In the genomic region with DNA sequence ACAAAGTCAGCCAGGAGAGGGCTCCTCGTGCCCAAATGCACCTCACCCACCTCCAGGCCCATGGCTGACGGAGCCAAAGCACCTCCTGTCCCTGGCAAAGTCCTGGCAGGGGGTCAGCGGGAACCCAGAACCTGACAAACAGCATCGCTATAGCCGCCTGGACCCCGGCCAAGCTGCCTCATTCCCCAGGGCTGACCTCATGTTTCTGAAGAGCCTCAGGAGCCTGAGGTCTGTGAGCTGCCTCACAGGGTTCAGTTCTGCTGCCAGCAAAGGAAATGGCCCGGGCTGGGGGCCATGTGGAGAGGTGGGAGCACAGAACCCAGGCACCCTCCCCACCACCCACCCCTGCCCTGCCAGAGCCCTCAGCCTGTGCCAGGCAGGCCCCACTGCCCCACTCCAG, we compare ENCODE assay signal across 10 cellular contexts. TPM values are rescaled to one million over a fixed set of nuclear protein-coding genes. Genes with fewer than 3 reads are reported as not detected.
A peak's percentile ranks its signal among the peaks of the same experiment; 100 is the strongest.
DNase-seq lines count a peak whose midpoint lies in the region; ATAC-seq, FAIRE-seq and TF ChIP-seq lines count a peak whose summit lies in the region.
"Had no signal": no experiment of that assay in that cellular context is flagged by ENCODE, and none has a peak within 500 bp of the region (broad histone marks: within the 10 kb centered on the region; RNA-seq: fewer than 3 reads in every experiment).

No MANE protein-coding gene starts in this region.

- no peak overlapping the region for H2BK12ac ChIP-seq in H1 (ENCODE audit: low read depth, low read length)

- H2BK5ac ChIP-seq in H1 (ENCODE audit: low read depth, low read length): no peak overlapping the region
- H2BK5ac ChIP-seq in mesendoderm (ENCODE audit: low read length): no peak overlapping the region

- H3K27ac ChIP-seq in H1 (ENCODE audit: low read depth, low read length) (no peak overlapping the region), mesendoderm (ENCODE audit: low read depth, low read length) (no peak overlapping the region)

- no peak overlapping the region for H2BK20ac ChIP-seq in H1 (ENCODE audit: low read length)

- H4K8ac ChIP-seq in H1 (ENCODE audit: extremely low read depth, insufficient read depth, low read length) (peak overlapping the region; percentile 39; the same call in 1 of the 2 replicates), mesendoderm (ENCODE audit: low read depth, low read length) (no peak overlapping the region)

- H3K23me2 ChIP-seq in H1 (ENCODE audit: low read depth, low read length): peaks cover 6% of the 10 kb centered on the region; the same call in 1 of the 2 replicates

- no peak overlapping the region for H2AK5ac ChIP-seq in H1 (ENCODE audit: low read depth, low read length)
- no peak overlapping the region for H2AK5ac ChIP-seq in mesendoderm (ENCODE audit: low read length)

- DNase-seq in COLO668 (lab: John Stamatoyannopoulos, UW; ENCODE audit: unreplicated experiment) (peak; percentile 36), NCI-H1105 treated with DMSO at 0.1 percent for 48 hours (lab: John Stamatoyannopoulos, UW) (peak; percentile 8), H1 (ENCODE audit: low read depth in 1 of 2, low spot score in 2 of 2) (no peak), mesendoderm (peak; percentile 55), iPS-NIHi7 (ENCODE audit: extremely low spot score) (no peak)
- no peak for DNase-seq in stimulated activated naive CD4-positive, alpha-beta T cell (lab: John Stamatoyannopoulos, UW)
- DNase-seq: H7, NCI-H526 had no signal

- H3K23ac ChIP-seq in H1 (ENCODE audit: insufficient read length) (no peak overlapping the region), mesendoderm (ENCODE audit: low read length) (no peak overlapping the region)

- no peak overlapping the region for H3K14ac ChIP-seq in H1 (ENCODE audit: insufficient read length)

- H3K4me2 ChIP-seq in H1 (ENCODE audit: insufficient read depth in 1 of 2, low read depth in 2 of 2, low read length in 2 of 2) (no peak overlapping the region), mesendoderm (ENCODE audit: low read length) (no peak overlapping the region)

- H2BK120ac ChIP-seq in H1 (replicated peaks; ENCODE audit: low read depth, low read length) (no peak overlapping the region), mesendoderm (ENCODE audit: low read depth, low read length) (no peak overlapping the region)

- peak in 1 of 3 experiments; percentile 7; a peak in 1 of 4 replicates for TF ChIP-seq CTCF in H1 (IDR thresholded peaks at IDR 0.05; ENCODE audit: control extremely low read depth in 1 of 3, insufficient read depth in 1 of 3, low read depth in 1 of 3, low read length in 3 of 3)

- CTCF ChIA-PET in H1 (lab: Charles Lee; ENCODE audit: partially characterized antibody): interaction anchor here (0.8 kb wide), 1 partner anchor 237 kb away, joined by 4 read pairs; no protein-coding TSS in a partner anchor

- no peak overlapping the region for H4K5ac ChIP-seq in H1 (ENCODE audit: insufficient read length, low read depth, low read length)
- H4K5ac ChIP-seq in mesendoderm (ENCODE audit: low read length): no peak overlapping the region

- H3K79me2 ChIP-seq in H1 (ENCODE audit: control insufficient read depth in 1 of 2, insufficient read depth in 2 of 2, low read length in 2 of 2) (no peaks in the 10 kb centered on the region), mesendoderm (ENCODE audit: control insufficient read depth, insufficient read depth, low read length) (no peaks in the 10 kb centered on the region)

- no peak overlapping the region for H3K18ac ChIP-seq in H1 (ENCODE audit: extremely low read depth, low read length)
- H3K18ac ChIP-seq in mesendoderm (ENCODE audit: low read length): peak overlapping the region; percentile 12

- H3K27me3 ChIP-seq in H1 (replicated peaks in 1 of 4; ENCODE audit: control insufficient read depth in 3 of 4, extremely low read depth in 1 of 4, insufficient read depth in 3 of 4, low read length in 3 of 4) (no peaks in the 10 kb centered on the region), mesendoderm (ENCODE audit: insufficient read depth, low read length, poor library complexity) (no peaks in the 10 kb centered on the region)

- WGBS in H1 (ENCODE audit: extremely low coverage in 1 of 2, insufficient coverage in 1 of 2, insufficient read length in 1 of 2, insufficient replicate concordance in 2 of 2, low coverage in 1 of 2, low lambda C conversion rate in 2 of 2, missing lambda C conversion rate in 1 of 2), 2 experiments: 78% methylated on average over 7 of the region's 7 CpGs; no CpG with 5 or more reads in 1 of the 2 experiments
- no CpG with 5 or more reads among the region's 7 CpGs for WGBS in mesendoderm (ENCODE audit: extremely low coverage, insufficient coverage, low lambda C conversion rate)

- H3K4me1 ChIP-seq in H1 (replicated peaks in 1 of 4; ENCODE audit: control insufficient read depth in 3 of 4, insufficient read depth in 4 of 4, low read length in 3 of 4) (peaks cover 5 to 9% (median 7%) of the 10 kb centered on the region in 4 experiments; a peak in 6 of 7 replicates), mesendoderm (ENCODE audit: control insufficient read depth, low read depth, low read length) (peaks cover 6% of the 10 kb centered on the region)

- H2AFZ ChIP-seq in H1 (ENCODE audit: low read length): no peak overlapping the region

- H3K56ac ChIP-seq in H1 (replicated peaks; ENCODE audit: insufficient read length, low read depth, low read length): no peak overlapping the region
- no peak overlapping the region for H3K56ac ChIP-seq in mesendoderm (ENCODE audit: low read length)

- no peaks in the 10 kb centered on the region for H3K9me3 ChIP-seq in H1 (ENCODE audit: insufficient read depth in 2 of 2, low read depth in 1 of 2, low read length in 1 of 2)

- FAIRE-seq in H1 (lab: Jason Lieb, UNC): no peak

- peak in 1 of 2 experiments; percentile 19; a peak in 1 of 4 replicates for TF ChIP-seq RAD21 in H1 (IDR thresholded peaks at IDR 0.05 in 1 of 2, conservative IDR thresholded peaks at IDR 0.05 in 1 of 2; ENCODE audit: low read depth in 2 of 2, low read length in 2 of 2)

- H2BK15ac ChIP-seq in H1 (ENCODE audit: low read length) (no peak overlapping the region), mesendoderm (replicated peaks; ENCODE audit: low read depth) (no peak overlapping the region)

- no peak for TF ChIP-seq POLR2A in H1 (IDR thresholded peaks at IDR 0.05; ENCODE audit: control extremely low read depth in 1 of 2, low read depth in 2 of 2, low read length in 2 of 2)

- no peaks in the 10 kb centered on the region for H4K20me1 ChIP-seq in H1 (replicated peaks in 1 of 2; ENCODE audit: control insufficient read depth in 1 of 2, insufficient read depth in 2 of 2, low read length in 2 of 2)

- H3K36me3 ChIP-seq in H1 (ENCODE audit: control insufficient read depth in 2 of 4, insufficient read depth in 4 of 4, low read length in 3 of 4) (no peaks in the 10 kb centered on the region), mesendoderm (ENCODE audit: control insufficient read depth, insufficient read depth, low read length) (no peaks in the 10 kb centered on the region)

- H3K4me3 ChIP-seq in H1 (ENCODE audit: extremely low read depth in 1 of 4, insufficient read depth in 2 of 4, low read depth in 3 of 4, low read length in 4 of 4): no peak overlapping the region
- H3K4me3 ChIP-seq in mesendoderm (ENCODE audit: low read length): no peak overlapping the region

- TF ChIP-seq EP300 in H1 (IDR thresholded peaks at IDR 0.05; ENCODE audit: borderline replicate concordance in 1 of 2, low read depth in 2 of 2, low read length in 2 of 2): no peak

- H3K9ac ChIP-seq in H1 (replicated peaks in 1 of 4; ENCODE audit: extremely low read depth in 1 of 4, low read depth in 3 of 4, low read length in 3 of 4) (no peak overlapping the region), mesendoderm (ENCODE audit: low read length) (no peak overlapping the region)

- H3K79me1 ChIP-seq in H1 (ENCODE audit: low read depth, low read length): no peaks in the 10 kb centered on the region
- H3K79me1 ChIP-seq in mesendoderm (ENCODE audit: low read length): no peaks in the 10 kb centered on the region

- H4K91ac ChIP-seq in H1 (replicated peaks; ENCODE audit: insufficient read length, low read length): no peak overlapping the region

- H3K4ac ChIP-seq in H1 (replicated peaks; ENCODE audit: insufficient read length, low read depth, low read length) (no peak overlapping the region), mesendoderm (ENCODE audit: low read depth, low read length) (no peak overlapping the region)

- POLR2A ChIA-PET in H1 (lab: Charles Lee; ENCODE audit: partially characterized antibody): no interaction called here

- ATAC-seq in HG02981 (IDR thresholded peaks at IDR 0.05; ENCODE audit: unreplicated experiment) (no peak), HG03439 (IDR thresholded peaks at IDR 0.05; ENCODE audit: unreplicated experiment) (no peak)

TF ChIP-seq in H1, 55 proteins besides CTCF, POLR2A, EP300 and RAD21:
- no peak for TF ChIP-seq RFX5 (IDR thresholded peaks at IDR 0.05; ENCODE audit: borderline replicate concordance, low read depth, low read length)
- no peak for TF ChIP-seq NRF1 (IDR thresholded peaks at IDR 0.05; ENCODE audit: low read depth, low read length)
- TF ChIP-seq KDM1A (IDR thresholded peaks at IDR 0.05; ENCODE audit: borderline replicate concordance, low read length): no peak
- TF ChIP-seq SIRT6 (IDR thresholded peaks at IDR 0.05; ENCODE audit: low read length): no peak
TF ChIP-seq in H1: peak in this region for 0.

RNA-seq across cellular contexts. Expression of a gene that starts 4.2 kb away (rescaled TPM):
- 3.1 and 5.4 TPM in 2 replicates for total RNA-seq in H1 (2021; fragmentation: NEBNext Ultra II Directional; extraction: Animal tissue kit (Norgen Biotek cat#: 25700))
- polyA plus RNA-seq in H1 (2011; rRNA removed): 2.3 and 3.9 TPM in 2 replicates
- polyA plus RNA-seq in H1 (2011; cell fraction: cytosol; rRNA removed): 3.4 TPM
- polyA plus RNA-seq in H1 (2011; cell fraction: nucleus; rRNA removed): 1.9 TPM
- polyA plus RNA-seq in H1 (2012, experiment 1 of 2): 2.9 to 4.0 TPM (median 3.3 TPM) in 4 replicates
- 4.6 TPM for polyA plus RNA-seq in H1 (2012, experiment 2 of 2)
- 3.8 TPM for polyA plus RNA-seq in H1 (2013, experiment 1 of 2)
- polyA plus RNA-seq in H1 (2013, experiment 2 of 2): 3.8 TPM
- 1.6 and 2.0 TPM in 2 replicates for polyA minus RNA-seq in H1 (2011; rRNA and poly(A)+ RNA removed)
- 5.0 TPM for polyA minus RNA-seq in H1 (2011; cell fraction: cytosol; rRNA and poly(A)+ RNA removed)
- polyA minus RNA-seq in H1 (2011; cell fraction: nucleus; rRNA and poly(A)+ RNA removed): 5.7 TPM
- polyA plus RNA-seq in mesendoderm (2013, experiment 1 of 2): 4.6 TPM
- polyA plus RNA-seq in mesendoderm (2013, experiment 2 of 2): 5.0 TPM

RNA-seq across cellular contexts. Expression of a gene that starts 55.3 kb away (rescaled TPM):
- 209 and 210 TPM in 2 replicates for total RNA-seq in H1 (2021; fragmentation: NEBNext Ultra II Directional; extraction: Animal tissue kit (Norgen Biotek cat#: 25700))
- 26.8 and 33.5 TPM in 2 replicates for polyA plus RNA-seq in H1 (2011; rRNA removed)
- 50.5 TPM for polyA plus RNA-seq in H1 (2011; cell fraction: cytosol; rRNA removed)
- polyA plus RNA-seq in H1 (2011; cell fraction: nucleus; rRNA removed): 46.8 TPM
- polyA plus RNA-seq in H1 (2012, experiment 1 of 2): 164 to 230 TPM (median 189 TPM) in 4 replicates
- polyA plus RNA-seq in H1 (2012, experiment 2 of 2): 9.9 TPM
- 159 TPM for polyA plus RNA-seq in H1 (2013, experiment 1 of 2)
- 182 TPM for polyA plus RNA-seq in H1 (2013, experiment 2 of 2)
- polyA minus RNA-seq in H1 (2011; rRNA and poly(A)+ RNA removed): 82.5 and 124 TPM in 2 replicates
- 103 TPM for polyA minus RNA-seq in H1 (2011; cell fraction: cytosol; rRNA and poly(A)+ RNA removed)
- 125 TPM for polyA minus RNA-seq in H1 (2011; cell fraction: nucleus; rRNA and poly(A)+ RNA removed)
- polyA plus RNA-seq in mesendoderm (2013, experiment 1 of 2): 166 TPM
- polyA plus RNA-seq in mesendoderm (2013, experiment 2 of 2): 166 TPM

Comparison
In these comparisons a context has a peak if more than half of its experiments do, and no peak if none do; other contexts are left out.
1. DNase-seq: peak in COLO668 (single experiment), NCI-H1105 treated with DMSO at 0.1 percent for 48 hours (single experiment) and mesendoderm (single experiment); none in H1 (0 of 2), stimulated activated naive CD4-positive, alpha-beta T cell (0 of 6) and iPS-NIHi7 (single experiment).